Comparison of ENCODE assay signal across 8 cellular contexts in the genomic region with DNA sequence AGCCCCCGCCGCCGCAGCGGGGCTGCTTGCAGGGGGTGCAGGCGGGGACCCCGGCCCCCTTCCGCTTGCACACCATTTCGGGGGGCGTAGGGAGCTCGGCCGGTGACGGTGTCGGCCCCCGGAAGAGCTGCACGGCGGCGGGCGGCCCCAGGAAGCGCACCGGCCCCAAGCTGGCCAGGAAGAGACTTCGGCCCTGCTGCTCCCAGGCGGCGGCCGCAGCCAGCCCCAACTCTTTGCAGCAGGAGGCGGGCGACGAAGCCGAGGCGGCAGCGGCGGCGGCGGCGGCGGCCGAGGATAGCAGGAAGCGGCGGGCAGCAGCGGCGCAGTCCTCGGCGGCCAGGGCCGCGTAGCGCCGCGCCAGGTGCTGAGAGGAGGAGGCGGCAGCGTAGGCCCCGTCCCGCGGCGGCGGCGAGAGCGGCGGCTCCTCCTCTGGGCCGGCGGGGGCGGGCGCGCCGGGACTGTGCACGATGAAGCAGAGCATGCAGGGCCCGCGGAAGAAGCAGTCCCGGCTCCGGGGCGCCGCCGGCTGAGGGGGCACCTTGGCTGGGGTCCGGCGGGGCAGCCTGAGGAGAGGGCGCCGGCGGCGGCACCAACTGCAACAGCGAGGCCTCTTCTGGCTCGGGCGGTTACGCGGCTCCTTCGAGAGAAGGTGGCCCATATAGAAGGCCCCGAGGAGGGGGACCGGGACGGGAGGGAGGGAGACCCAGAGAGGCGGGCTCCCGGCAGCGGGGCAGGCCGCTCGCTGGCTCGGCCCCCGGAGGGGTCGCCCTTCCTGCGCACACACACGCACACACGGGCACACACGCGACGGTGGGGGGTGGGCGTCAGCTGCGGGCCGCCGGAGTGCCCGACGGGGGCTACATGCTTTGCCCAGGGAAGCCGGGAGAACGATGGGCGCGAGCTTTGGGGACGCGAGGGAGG. TPM values are rescaled to one million over a fixed set of nuclear protein-coding genes. Genes with fewer than 3 reads are reported as not detected.
DNase-seq lines count a peak whose midpoint lies in the region; TF ChIP-seq lines count a peak whose summit lies in the region.

No MANE protein-coding gene starts in this region.

- in situ Hi-C loops in GM23248 (cut with MboI): no loop called here
- in situ Hi-C loops in T47D (cut with HindIII; ENCODE audit: low pct_unique_long_range_greater_than_20kb, low sequenced_read_pairs): no loop called here

- H3K36me3 Mint-ChIP-seq in immature natural killer cell: peaks cover 0 to 11% (median 0%) of the 10 kb centered on the region in 3 donors

- WGBS in GM23248 (ENCODE audit: low coverage in 1 of 2, low lambda C conversion rate in 2 of 2, missing lambda C conversion rate in 2 of 2), 2 experiments: 1% methylated on average over 73 to 78 of the region's 112 CpGs
- 0 to 1% (median 1%) methylated on average over 44 to 112 of the region's 112 CpGs for WGBS in spleen, 5 donors

- CTCF ChIA-PET in GM10248 (lab: Yijun Ruan, JAX): interaction anchor here (1.5 to 2.0 kb wide), 2 partner anchors 16 to 36 kb away, joined by 4 to 5 read pairs; no protein-coding TSS in a partner anchor

- H2AFZ ChIP-seq in GM23248: peak overlapping the region; percentile 91

- peak overlapping the region; percentile 81 for H3K27ac ChIP-seq in GM23248
- H3K27ac ChIP-seq in spleen: peak overlapping the region; percentile 94 to 100 (median 100)

- H3K79me2 ChIP-seq in GM23248 (ENCODE audit: insufficient read depth): peaks cover 37% of the 10 kb centered on the region

- H3K9me3 ChIP-seq in GM23248 (ENCODE audit: low read depth) (no peaks in the 10 kb centered on the region), spleen (peaks cover under 1 to 13% (median 11%) of the 10 kb centered on the region in 8 donors)

- no peaks in the 10 kb centered on the region for H4K20me1 ChIP-seq in GM23248 (ENCODE audit: insufficient read depth)

- POLR2A ChIA-PET in GM10248 (lab: Yijun Ruan, JAX): interaction anchor here (1.1 kb wide), 1 partner anchor 347 kb away, joined by 3 read pairs; no protein-coding TSS in a partner anchor

- intact Hi-C loops in spleen (cut with DNase I; ENCODE audit: low total_unique reads): no loop called here

- DNase-seq in GM10248 (ENCODE audit: extremely low spot score): peak; percentile 64
- DNase-seq in GM23248: peak; percentile 88
- DNase-seq in LHCN-M2 (ENCODE audit: low read depth): peak; percentile 73
- DNase-seq in UCSD-AML1 (lab: John Stamatoyannopoulos, UW; ENCODE audit: unreplicated experiment): peak; percentile 79
- DNase-seq in T47D (ENCODE audit: low read depth in 1 of 2, low spot score in 1 of 2): peak; percentile 56 to 79
- DNase-seq in immature natural killer cell: peak; percentile 82 to 84 (median 84)
- DNase-seq in spleen: peak; percentile 98
- no peak for DNase-seq in OCI-M2 (lab: John Stamatoyannopoulos, UW; ENCODE audit: unreplicated experiment)

- H3K4me1 Mint-ChIP-seq in immature natural killer cell: peaks cover 35 to 59% of the 10 kb centered on the region in 2 donors

- peaks cover 5% of the 10 kb centered on the region for H3F3A ChIP-seq in GM23248 (ENCODE audit: insufficient read depth)

- TF ChIP-seq POLR2A in spleen (IDR thresholded peaks at IDR 0.05): peak in 1 of 3 donors; percentile 77

- no peaks in the 10 kb centered on the region for H3K9me2 ChIP-seq in GM23248 (ENCODE audit: insufficient read depth)

- H3K4me1 ChIP-seq in GM23248 (ENCODE audit: insufficient read depth) (peaks cover 15% of the 10 kb centered on the region), spleen (peaks cover 13 to 53% (median 35%) of the 10 kb centered on the region in 6 donors)

- H3K9ac ChIP-seq in GM23248: peak overlapping the region; percentile 87

- no peak for TF ChIP-seq CTCF in GM10248 (IDR thresholded peaks at IDR 0.05; ENCODE audit: control extremely low read depth, extremely low read depth, low read depth, missing control alignments)
- TF ChIP-seq CTCF in spleen (IDR thresholded peaks at IDR 0.05 in 8 of 11, conservative IDR thresholded peaks at IDR 0.05 in 3 of 11): no peak

- H3K27ac Mint-ChIP-seq in immature natural killer cell: peak overlapping the region; percentile 76 to 89 (median 84)

- peaks cover 0 to 10% (median 4%) of the 10 kb centered on the region in 6 donors for H3K9me3 Mint-ChIP-seq in immature natural killer cell

- H3K4me3 ChIP-seq in GM23248: peak overlapping the region; percentile 78
- H3K4me3 ChIP-seq in spleen: peak overlapping the region; percentile 69 to 90 (median 86)

- peak overlapping the region; percentile 61 to 95 (median 78) for H3K4me3 Mint-ChIP-seq in immature natural killer cell

- no peaks in the 10 kb centered on the region for H3K36me3 ChIP-seq in GM23248 (ENCODE audit: low read depth)
- H3K36me3 ChIP-seq in spleen: no peaks in the 10 kb centered on the region

- H3K27me3 Mint-ChIP-seq in immature natural killer cell (ENCODE audit: low read depth in 3 of 3): peaks cover 9 to 20% (median 9%) of the 10 kb centered on the region in 3 donors

- H3K27me3 ChIP-seq in GM23248 (replicated peaks; ENCODE audit: insufficient read depth) (no peaks in the 10 kb centered on the region), spleen (replicated peaks in 1 of 7) (no peaks in the 10 kb centered on the region)

- peak overlapping the region; percentile 92 for H3K4me2 ChIP-seq in GM23248 (ENCODE audit: unreplicated experiment)

RNA-seq across cellular contexts. Expression of a gene that starts 0.6 kb away (rescaled TPM):
- total RNA-seq in GM23248 (2014; rRNA removed; shearing (Covaris generic)): 13.1 and 15.7 TPM in 2 replicates
- 1.8 and 1.9 TPM in 2 replicates for polyA plus RNA-seq in GM23248 (2016; fragmentation: Nextera tagmentation; extraction: Ambion mirVana)
- 17.4 and 23.4 TPM in 2 replicates for total RNA-seq in LHCN-M2 (2014; rRNA removed)
- polyA plus RNA-seq in LHCN-M2 (2012): 6.0 TPM
- polyA plus RNA-seq in immature natural killer cell: 1 to 10 TPM; 2.8 to 8.5 (median 5.6) TPM
- 10 to 100 TPM; 18.3 to 39.9 (median 26.0) TPM for total RNA-seq in spleen
- 1 to 10 TPM; 5.1 to 7.2 (median 5.4) TPM for polyA plus RNA-seq in spleen
